Comparison of ENCODE assay signal across 8 cellular contexts in the genomic region with DNA sequence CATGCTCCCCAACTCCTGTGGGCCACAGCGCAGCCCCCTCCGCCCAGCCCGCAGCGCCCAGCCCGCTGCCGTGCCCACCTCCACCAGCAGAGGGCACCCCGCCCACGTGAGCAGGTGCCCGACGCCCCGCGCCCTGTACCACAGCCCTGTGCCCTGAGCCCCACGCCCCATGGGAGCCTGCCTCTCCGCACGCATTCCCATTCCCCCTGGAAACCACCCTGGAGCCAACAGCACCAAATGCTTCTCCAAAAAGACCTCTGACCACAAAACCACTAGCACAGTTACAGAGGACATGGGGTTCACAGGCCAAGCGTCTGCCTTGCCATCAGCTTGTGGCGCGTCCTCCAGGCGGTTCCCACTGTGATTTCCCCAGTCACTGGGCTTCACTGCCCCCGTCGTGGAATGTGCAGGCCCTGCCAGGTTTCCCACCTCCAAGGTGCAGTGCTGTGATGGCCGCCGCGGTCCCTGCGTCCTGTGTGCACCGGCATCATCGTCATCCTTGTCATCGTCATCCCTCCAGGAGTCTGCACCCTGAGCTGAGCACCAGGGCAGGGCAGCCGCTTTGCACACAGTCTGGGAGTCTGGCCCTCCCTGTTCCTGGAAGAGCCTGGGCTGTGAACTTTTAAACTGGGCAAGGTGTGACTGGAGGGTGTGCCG.
A peak's percentile ranks its signal among the peaks of the same experiment; 100 is the strongest.
DNase-seq lines count a peak whose midpoint lies in the region; ATAC-seq, FAIRE-seq and TF ChIP-seq lines count a peak whose summit lies in the region.

No MANE protein-coding gene starts in this region.

- peak; percentile 69 for TF ChIP-seq CTCF in D721Med (IDR thresholded peaks at IDR 0.05; ENCODE audit: insufficient read depth, missing control alignments)
- TF ChIP-seq CTCF in HFF-Myc (IDR thresholded peaks at IDR 0.05; ENCODE audit: low read depth, low read length, missing control alignments): peak; percentile 83

- H3K4me3 ChIP-seq in HFF-Myc (replicated peaks; ENCODE audit: low read depth, low read length): no peak overlapping the region
- H3K4me3 ChIP-seq in adipocyte (ENCODE audit: low read length): no peak overlapping the region

- peaks cover 31% of the 10 kb centered on the region for H3K27me3 ChIP-seq in adipocyte (replicated peaks; ENCODE audit: control insufficient read depth, insufficient read depth, low read length)

- no peaks in the 10 kb centered on the region for H3K36me3 ChIP-seq in adipocyte (ENCODE audit: control insufficient read depth, insufficient read depth, low read length, severe bottlenecking)

- no peaks in the 10 kb centered on the region for H3K9me3 ChIP-seq in adipocyte (ENCODE audit: control insufficient read depth, low read length)

- no peak overlapping the region for H3K9ac ChIP-seq in adipocyte (ENCODE audit: low read length)

- DNase-seq in D721Med (ENCODE audit: insufficient read length, low spot score) (no peak), HFF-Myc (ENCODE audit: extremely low read depth, low read depth) (no peak), T-helper 1 cell (peak; percentile 22 to 59 (median 49)), adipocyte (ENCODE audit: low read depth) (peak; percentile 73), hypothalamus (lab: John Stamatoyannopoulos, UW) (peak in 32 of 51 donors; percentile 18 to 77 (median 38))
- peak in 3 of 4 experiments; percentile 36 to 66 (median 59) for DNase-seq in stimulated activated CD4-positive, alpha-beta T cell treated with anti-CD3 and anti-CD28 coated beads, Interleukin-1b, Interleukin-23, amount 100 ng/mL, for 24 hours (ENCODE audit: low read depth in 4 of 4, low spot score in 1 of 4)

- peaks cover 2% of the 10 kb centered on the region for H3K4me1 ChIP-seq in adipocyte (ENCODE audit: control insufficient read depth, insufficient read depth, low read length)

- FAIRE-seq in D721Med (lab: Jason Lieb, UNC): no peak

- no peak for ATAC-seq in HG02623 (IDR thresholded peaks at IDR 0.05; ENCODE audit: unreplicated experiment)
- ATAC-seq in GM21515 (IDR thresholded peaks at IDR 0.05; ENCODE audit: unreplicated experiment): no peak

Comparison
In these comparisons a context has a peak if more than half of its experiments do, and no peak if none do; other contexts are left out.
1. DNase-seq: peak in T-helper 1 cell (5 of 5), adipocyte (single experiment), hypothalamus (32 of 51) and stimulated activated CD4-positive, alpha-beta T cell treated with anti-CD3 and anti-CD28 coated beads, Interleukin-1b, Interleukin-23, amount 100 ng/mL, for 24 hours (3 of 4); none in D721Med (single experiment) and HFF-Myc (single experiment).